17 cellular contexts compared by ENCODE assay signal in the genomic region with DNA sequence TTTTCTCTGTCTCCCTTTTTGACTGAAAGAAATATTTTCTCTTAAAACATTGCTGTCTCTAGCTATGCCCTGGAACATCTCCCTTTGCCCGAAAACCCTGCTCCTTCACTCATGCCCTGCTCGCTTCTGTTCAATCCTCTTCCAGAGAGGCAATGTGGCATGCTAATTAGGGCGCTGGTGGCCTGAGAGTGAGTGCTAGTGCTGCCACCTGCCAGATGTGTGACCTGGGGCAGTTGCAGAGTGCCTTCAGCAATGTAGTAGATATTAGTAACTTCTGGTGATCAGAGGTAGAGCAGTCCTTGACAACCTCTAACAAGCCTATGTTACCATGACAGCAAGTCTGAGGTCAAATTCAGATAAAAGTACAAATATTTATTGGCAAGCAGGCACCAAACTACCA.
DNase-seq lines count a peak whose midpoint lies in the region; ATAC-seq, FAIRE-seq and TF ChIP-seq lines count a peak whose summit lies in the region.
"Had no signal": no experiment of that assay in that cellular context is flagged by ENCODE, and none has a peak within 500 bp of the region (broad histone marks: within the 10 kb centered on the region; RNA-seq: fewer than 3 reads in every experiment).

No MANE protein-coding gene starts in this region.

- in situ Hi-C loops in HepG2 (cut with HindIII; ENCODE audit: extremely low pct_ligation_motif_present, low pct_unique_long_range_greater_than_20kb): no loop called here

- no peak for TF ChIP-seq POLR2A in HepG2 (IDR thresholded peaks at IDR 0.05; ENCODE audit: insufficient read depth in 1 of 2, low read depth in 2 of 2, low read length in 2 of 2)
- TF ChIP-seq POLR2A in right lobe of liver (IDR thresholded peaks at IDR 0.05): no peak
- no peak for TF ChIP-seq POLR2A in tibial nerve (IDR thresholded peaks at IDR 0.05)

- 56% methylated on average over 3 of the region's 3 CpGs for WGBS in HepG2 (ENCODE audit: low lambda C conversion rate)
- 57% methylated on average over 3 of the region's 3 CpGs for WGBS in right lobe of liver (ENCODE audit: insufficient coverage, low coverage, low lambda C conversion rate, missing lambda C conversion rate)
- 83 to 94% methylated on average over 3 of the region's 3 CpGs for WGBS in tibial nerve, 2 donors

- H3K4me3 ChIP-seq in HepG2 (replicated peaks in 1 of 3; ENCODE audit: insufficient read depth in 1 of 3, low read depth in 2 of 3, low read length in 3 of 3): no peak overlapping the region
- H3K4me3 ChIP-seq in right lobe of liver: no peak overlapping the region
- H3K4me3 ChIP-seq in upper lobe of right lung: no peak overlapping the region
- H3K4me3 ChIP-seq in tibial nerve: no peak overlapping the region
- H3K4me3 ChIP-seq: SJCRH30 had no signal

- BruUV-seq in HepG2 (replicated peaks; lab: Mats Ljungman, UMichigan): no TSS peak

- H4K20me1 ChIP-seq in HepG2 (ENCODE audit: insufficient read depth, low read length): no peaks in the 10 kb centered on the region

- H3K9me3 ChIP-seq in HepG2 (ENCODE audit: low read length) (no peaks in the 10 kb centered on the region), right lobe of liver (no peaks in the 10 kb centered on the region), upper lobe of right lung (no peaks in the 10 kb centered on the region), tibial nerve (no peaks in the 10 kb centered on the region)
- H3K9me3 ChIP-seq: SJCRH30 had no signal

- H3K27me3 ChIP-seq in HepG2 (ENCODE audit: control insufficient read depth in 1 of 2, insufficient read depth in 2 of 2, low read length in 2 of 2): no peaks in the 10 kb centered on the region
- H3K27me3 ChIP-seq in right lobe of liver: no peaks in the 10 kb centered on the region
- H3K27me3 ChIP-seq in layer of hippocampus (ENCODE audit: control insufficient read depth, insufficient read depth, low read length): no peaks in the 10 kb centered on the region
- H3K27me3 ChIP-seq in upper lobe of right lung: no peaks in the 10 kb centered on the region
- no peaks in the 10 kb centered on the region for H3K27me3 ChIP-seq in tibial nerve

- peaks cover 10% of the 10 kb centered on the region for H3K27me3 Mint-ChIP-seq in activated T-helper 17 cell treated with anti-CD3 and anti-CD28 coated beads, Interleukin-2, amount 50 U/mL, for 72 hours

- no peak for FAIRE-seq in HepG2 (lab: Jason Lieb, UNC)
- FAIRE-seq: D721Med had no signal

- POLR2A ChIA-PET in HepG2 (lab: Yijun Ruan, JAX): no interaction called here

- H3K9ac ChIP-seq in HepG2 (ENCODE audit: insufficient read depth, low read depth, low read length): no peak overlapping the region
- H3K9ac ChIP-seq: KMS-11 had no signal

- H3K4me1 ChIP-seq in HepG2 (ENCODE audit: insufficient read depth, low read length) (no peaks in the 10 kb centered on the region), right lobe of liver (no peaks in the 10 kb centered on the region), upper lobe of right lung (no peaks in the 10 kb centered on the region), tibial nerve (peaks cover 0 to 5% (median 0%) of the 10 kb centered on the region in 4 donors)
- H3K4me1 ChIP-seq: SJCRH30 had no signal

- ATAC-seq in HepG2 (peak; percentile 62), right lobe of liver (no peak), upper lobe of right lung (no peak)
- no peak for ATAC-seq in activated T-helper 17 cell treated with anti-CD3 and anti-CD28 coated beads, Interleukin-2, amount 50 U/mL, for 72 hours (replicated peaks)

- H3K4me3 Mint-ChIP-seq in activated T-helper 17 cell treated with anti-CD3 and anti-CD28 coated beads, Interleukin-2, amount 50 U/mL, for 72 hours: no peak overlapping the region
- H3K4me3 Mint-ChIP-seq: CD4-positive, alpha-beta T cell had no signal

- H3K27ac ChIP-seq in HepG2 (ENCODE audit: extremely low read length, insufficient read depth, low read length) (no peak overlapping the region), right lobe of liver (no peak overlapping the region), layer of hippocampus (ENCODE audit: low read depth, low read length) (peak overlapping the region; percentile 62), upper lobe of right lung (no peak overlapping the region), tibial nerve (no peak overlapping the region)
- H3K27ac ChIP-seq: KMS-11, RWPE1, SJCRH30 had no signal

- TF ChIP-seq EP300 in HepG2 (IDR thresholded peaks at IDR 0.05; ENCODE audit: low read depth in 2 of 2, low read length in 2 of 2) (no peak), HepG2 (CRISPR knock-in tag; IDR thresholded peaks at IDR 0.05; ENCODE audit: borderline replicate concordance) (no peak), tibial nerve (IDR thresholded peaks at IDR 0.05) (no peak)

- H3K36me3 Mint-ChIP-seq in activated T-helper 17 cell treated with anti-CD3 and anti-CD28 coated beads, Interleukin-2, amount 50 U/mL, for 72 hours (ENCODE audit: low read depth): no peaks in the 10 kb centered on the region

- no peaks in the 10 kb centered on the region for H3K9me3 Mint-ChIP-seq in activated T-helper 17 cell treated with anti-CD3 and anti-CD28 coated beads, Interleukin-2, amount 50 U/mL, for 72 hours
- H3K9me3 Mint-ChIP-seq: CD4-positive, alpha-beta T cell had no signal

- no peak overlapping the region for H3K4me2 ChIP-seq in HepG2 (ENCODE audit: low read depth, low read length)
- H3K4me2 ChIP-seq: KMS-11 had no signal

- TF ChIP-seq RAD21 in HepG2 (CRISPR knock-in tag; IDR thresholded peaks at IDR 0.05): no peak

- no peaks in the 10 kb centered on the region for H3K4me1 Mint-ChIP-seq in activated T-helper 17 cell treated with anti-CD3 and anti-CD28 coated beads, Interleukin-2, amount 50 U/mL, for 72 hours

- TF ChIP-seq CTCF in HepG2 (CRISPR knock-in tag; IDR thresholded peaks at IDR 0.05) (0 out of 2 replicates have a peak, but pooled peaks have one; percentile 24), right lobe of liver (IDR thresholded peaks at IDR 0.05) (no peak), upper lobe of right lung (IDR thresholded peaks at IDR 0.05) (no peak), tibial nerve (IDR thresholded peaks at IDR 0.05) (no peak)

- H3K27ac Mint-ChIP-seq in activated T-helper 17 cell treated with anti-CD3 and anti-CD28 coated beads, Interleukin-2, amount 50 U/mL, for 72 hours: no peak overlapping the region
- H3K27ac Mint-ChIP-seq: CD4-positive, alpha-beta T cell had no signal

- H3K36me3 ChIP-seq in HepG2 (replicated peaks in 1 of 2; ENCODE audit: control insufficient read depth in 1 of 2, insufficient read depth in 2 of 2, low read length in 2 of 2): no peaks in the 10 kb centered on the region
- H3K36me3 ChIP-seq in right lobe of liver: no peaks in the 10 kb centered on the region
- no peaks in the 10 kb centered on the region for H3K36me3 ChIP-seq in upper lobe of right lung
- H3K36me3 ChIP-seq in tibial nerve: no peaks in the 10 kb centered on the region
- H3K36me3 ChIP-seq: SJCRH30 had no signal

- CTCF ChIA-PET in HepG2 (lab: Yijun Ruan, JAX; ENCODE audit: low intra/inter-chr PET ratio, low total read pairs): no interaction called here

- H3K79me2 ChIP-seq in HepG2 (ENCODE audit: insufficient read depth, low read length): no peaks in the 10 kb centered on the region

- no peak overlapping the region for H2AFZ ChIP-seq in HepG2 (ENCODE audit: low read length)

- DNase-seq in HepG2 (ENCODE audit: low spot score) (no peak), right lobe of liver (no peak), astrocyte of the hippocampus (ENCODE audit: low read depth, low spot score) (peak; percentile 22), upper lobe of right lung (no peak), tibial nerve (ENCODE audit: low spot score in 2 of 2) (no peak), GM19240 (ENCODE audit: insufficient read length, low spot score) (no peak)
- DNase-seq: AML-193; CD4-positive, alpha-beta T cell; MM.1S; NCI-H1930; NCI-H510A treated with DMSO at 0.1 percent for 48 hours; SJCRH30 had no signal

- intact Hi-C loops in HepG2 (cut with micrococcal nuclease; ENCODE audit: unreplicated experiment): no loop called here
- intact Hi-C loops in right lobe of liver (cut with DNase I): no loop called here
- intact Hi-C loops in upper lobe of right lung (cut with DNase I): no loop called here

TF ChIP-seq in HepG2, 621 proteins besides CTCF, POLR2A, EP300 and RAD21:
- no peak for TF ChIP-seq CC2D1A (CRISPR knock-in tag; IDR thresholded peaks at IDR 0.05)
- TF ChIP-seq STAG1 (CRISPR knock-in tag; IDR thresholded peaks at IDR 0.05): peak; percentile 17; the same call in 1 of the 2 replicates
